15 cellular contexts compared by ENCODE assay signal in genomic region chr1:222404710-222405109, GRCh38.
A peak's percentile ranks its signal among the peaks of the same experiment; 100 is the strongest.
DNase-seq lines count a peak whose midpoint lies in the region; ATAC-seq and TF ChIP-seq lines count a peak whose summit lies in the region.
"Had no signal": no experiment of that assay in that cellular context is flagged by ENCODE, and none has a peak within 500 bp of the region (broad histone marks: within the 10 kb centered on the region; RNA-seq: fewer than 3 reads in every experiment).

No MANE protein-coding gene starts in this region.

- H3K4me3 Mint-ChIP-seq in CD4-positive, alpha-beta T cell, result peak overlapping the region; percentile 81
- H3K4me3 Mint-ChIP-seq in natural killer cell, result no peak overlapping the region
- H3K4me3 Mint-ChIP-seq: activated CD8-positive, alpha-beta memory T cell treated with anti-CD3 and anti-CD28 coated beads, Interleukin-2, amount 10 ng/mL, durations not matched to agents 7 days and 5 days; brain; neural crest cell had no signal

- TF ChIP-seq CTCF in CD4-positive, alpha-beta T cell (IDR thresholded peaks at IDR 0.05), result no peak
- TF ChIP-seq CTCF in natural killer cell (IDR thresholded peaks at IDR 0.05), result no peak

- POLR2A ChIA-PET in CD4-positive, alpha-beta T cell (lab: Charles Lee), result interaction anchor here (0.9 kb wide), 1 partner anchor 60 kb away, joined by 3 read pairs; no protein-coding TSS in a partner anchor

- no peaks in the 10 kb centered on the region for H3K27me3 Mint-ChIP-seq in CD4-positive, alpha-beta T cell
- H3K27me3 Mint-ChIP-seq in natural killer cell (ENCODE audit: low read depth in 2 of 2), result peaks cover 16 to 20% of the 10 kb centered on the region in 2 donors

- no peak for ATAC-seq in CD4-positive, alpha-beta T cell (ENCODE audit: poor library complexity)
- peak; percentile 62 for ATAC-seq in GM18858 (IDR thresholded peaks at IDR 0.05; ENCODE audit: unreplicated experiment)
- peak; percentile 61 for ATAC-seq in HG02678 (IDR thresholded peaks at IDR 0.05; ENCODE audit: unreplicated experiment)
- no peak for ATAC-seq in natural killer cell
- ATAC-seq in right cardiac atrium, result no peak
- ATAC-seq: activated CD8-positive, alpha-beta memory T cell treated with anti-CD3 and anti-CD28 coated beads, Interleukin-2, amount 10 ng/mL, durations not matched to agents 7 days and 5 days had no signal

- no peak for DNase-seq in CD4-positive, alpha-beta T cell
- DNase-seq in NOMO-1 treated with DMSO at 0.1 percent for 48 hours (lab: John Stamatoyannopoulos, UW; ENCODE audit: unreplicated experiment) (peak; percentile 45), natural killer cell (no peak), NCI-H524 treated with DMSO at 0.1 percent for 48 hours (lab: John Stamatoyannopoulos, UW) (no peak), right cardiac atrium (no peak), cortex of kidney (lab: John Stamatoyannopoulos, UW) (no peak)
- DNase-seq: activated CD8-positive, alpha-beta memory T cell treated with anti-CD3 and anti-CD28 coated beads, Interleukin-2, amount 10 ng/mL, durations not matched to agents 7 days and 5 days; C1 segment of cervical spinal cord; kidney; NCI-H510A had no signal

- no peak overlapping the region for H3K4me3 ChIP-seq in right cardiac atrium (ENCODE audit: low read length)

- CTCF ChIA-PET in CD4-positive, alpha-beta T cell (lab: Charles Lee), result no interaction called here

- no peaks in the 10 kb centered on the region for H3K36me3 Mint-ChIP-seq in CD4-positive, alpha-beta T cell (ENCODE audit: low read depth)
- no peaks in the 10 kb centered on the region for H3K36me3 Mint-ChIP-seq in natural killer cell
- H3K36me3 Mint-ChIP-seq: activated CD8-positive, alpha-beta memory T cell treated with anti-CD3 and anti-CD28 coated beads, Interleukin-2, amount 10 ng/mL, durations not matched to agents 7 days and 5 days; brain had no signal

- H3K9me3 ChIP-seq in CD4-positive, alpha-beta T cell (ENCODE audit: control insufficient read depth, low read length), result no peaks in the 10 kb centered on the region
- H3K9me3 ChIP-seq in right cardiac atrium (ENCODE audit: control insufficient read depth, low read length), result no peaks in the 10 kb centered on the region

- intact Hi-C loops in CD4-positive, alpha-beta T cell (cut with DNase I, micrococcal nuclease), result no loop called here
- intact Hi-C loops in natural killer cell (cut with micrococcal nuclease) (no loop called here), right cardiac atrium (cut with DNase I) (no loop called here)

- no peaks in the 10 kb centered on the region for H3K4me1 ChIP-seq in right cardiac atrium (ENCODE audit: control insufficient read depth, insufficient read depth, low read length)

- H3K27me3 ChIP-seq in CD4-positive, alpha-beta T cell (ENCODE audit: control insufficient read depth, insufficient read depth, low read length), result no peaks in the 10 kb centered on the region
- no peaks in the 10 kb centered on the region for H3K27me3 ChIP-seq in right cardiac atrium (ENCODE audit: control insufficient read depth, insufficient read depth)

- WGBS in right cardiac atrium, result 63% methylated on average over 4 of the region's 4 CpGs

- H3K4me1 Mint-ChIP-seq in CD4-positive, alpha-beta T cell (ENCODE audit: low read depth), result no peaks in the 10 kb centered on the region
- H3K4me1 Mint-ChIP-seq in natural killer cell, result no peaks in the 10 kb centered on the region
- H3K4me1 Mint-ChIP-seq: activated CD8-positive, alpha-beta memory T cell treated with anti-CD3 and anti-CD28 coated beads, Interleukin-2, amount 10 ng/mL, durations not matched to agents 7 days and 5 days; brain; neural crest cell had no signal

- peaks cover 5% of the 10 kb centered on the region for H3K9me3 Mint-ChIP-seq in CD4-positive, alpha-beta T cell
- H3K9me3 Mint-ChIP-seq in natural killer cell, result no peaks in the 10 kb centered on the region
- H3K9me3 Mint-ChIP-seq: neural crest cell had no signal

- no peak overlapping the region for H3K27ac ChIP-seq in CD4-positive, alpha-beta T cell (ENCODE audit: low read depth, low read length)
- H3K27ac ChIP-seq in right cardiac atrium (ENCODE audit: low read length), result no peak overlapping the region
- H3K27ac ChIP-seq: KMS-11 had no signal

- no peak overlapping the region for H3K27ac Mint-ChIP-seq in CD4-positive, alpha-beta T cell
- H3K27ac Mint-ChIP-seq in natural killer cell, result no peak overlapping the region
- H3K27ac Mint-ChIP-seq: activated CD8-positive, alpha-beta memory T cell treated with anti-CD3 and anti-CD28 coated beads, Interleukin-2, amount 10 ng/mL, durations not matched to agents 7 days and 5 days; brain had no signal

Comparison
In these comparisons a context has a peak if more than half of its experiments do, and no peak if none do; other contexts are left out.
1. ATAC-seq: peak in GM18858 (single experiment) and HG02678 (single experiment); none in CD4-positive, alpha-beta T cell (single experiment), natural killer cell (0 of 3) and right cardiac atrium (0 of 2).